Comparison of ENCODE assay signal across 12 cellular contexts in the genomic region with DNA sequence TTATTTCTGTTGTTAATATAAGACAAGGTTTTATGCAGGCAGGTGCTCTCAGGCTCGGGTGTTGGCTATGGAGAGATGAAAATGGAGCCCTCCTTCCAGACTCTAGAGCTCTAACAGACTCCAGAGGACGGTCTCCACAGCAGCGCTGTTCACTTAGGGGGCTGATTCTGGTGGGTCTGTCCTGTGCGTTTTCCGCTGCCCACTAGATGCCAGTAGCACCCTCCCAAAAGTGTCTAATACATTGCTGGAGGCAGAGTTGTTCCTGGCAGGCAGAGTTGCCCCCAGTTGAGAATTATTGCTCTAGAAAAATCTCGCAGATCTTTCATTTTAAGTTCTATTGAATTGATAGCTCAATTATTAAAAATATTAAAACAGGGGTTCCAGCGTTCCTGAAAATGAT.
DNase-seq lines count a peak whose midpoint lies in the region; ATAC-seq and TF ChIP-seq lines count a peak whose summit lies in the region.
"Had no signal": no experiment of that assay in that cellular context is flagged by ENCODE, and none has a peak within 500 bp of the region (broad histone marks: within the 10 kb centered on the region; RNA-seq: fewer than 3 reads in every experiment).

No MANE protein-coding gene starts in this region.

- no peak overlapping the region for H3K4me2 ChIP-seq in mesenchymal stem cell (ENCODE audit: low read length, poor library complexity, severe bottlenecking)

- no peak overlapping the region for H3K27ac ChIP-seq in mesenchymal stem cell (ENCODE audit: low read length, poor library complexity, severe bottlenecking)
- H3K27ac ChIP-seq: epithelial cell of prostate, stomach had no signal

- no peak overlapping the region for H2AFZ ChIP-seq in mesenchymal stem cell (ENCODE audit: low read depth, low read length)

- no peak overlapping the region for H2BK15ac ChIP-seq in mesenchymal stem cell (ENCODE audit: low read depth, poor library complexity, severe bottlenecking)

- TF ChIP-seq CTCF in BJ (IDR thresholded peaks at IDR 0.05; ENCODE audit: insufficient read depth, low read depth, low read length) (0 out of 2 replicates have a peak, but pooled peaks have one; percentile 4), HFF-Myc (IDR thresholded peaks at IDR 0.05; ENCODE audit: low read depth, low read length, missing control alignments) (peak; percentile 23), brain (conservative IDR thresholded peaks at IDR 0.05) (peak; percentile 65 to 75)

- H4K91ac ChIP-seq in mesenchymal stem cell (ENCODE audit: low read length): no peak overlapping the region

- no peak overlapping the region for H3K4me3 Mint-ChIP-seq in brain
- H3K4me3 Mint-ChIP-seq in activated CD4-positive, alpha-beta T cell treated with anti-CD3 and anti-CD28 coated beads, Interleukin-2, amount 10 ng/mL, durations not matched to agents 24 days and 14 days: no peak overlapping the region
- H3K4me3 Mint-ChIP-seq in stimulated activated naive CD8-positive, alpha-beta T cell treated with anti-CD3 and anti-CD28 coated beads, Interleukin-15, amount 100 ng/mL, for 72 hours: no peak overlapping the region
- H3K4me3 Mint-ChIP-seq in activated naive CD4-positive, alpha-beta T cell treated with anti-CD3 and anti-CD28 coated beads for 36 hours: no peak overlapping the region
- H3K4me3 Mint-ChIP-seq: activated naive CD4-positive, alpha-beta T cell treated with anti-CD3 and anti-CD28 coated beads, Interleukin-2, amount 50 U/mL, for 24 hours had no signal

- no peak overlapping the region for H4K8ac ChIP-seq in mesenchymal stem cell (ENCODE audit: low read length)

- no peak overlapping the region for H3K9ac ChIP-seq in mesenchymal stem cell (ENCODE audit: low read length)

- H3K4me1 ChIP-seq in mesenchymal stem cell (ENCODE audit: control insufficient read depth, insufficient read depth, low read depth, low read length): peaks cover 6% of the 10 kb centered on the region
- H3K4me1 ChIP-seq: stomach had no signal

- no peak overlapping the region for H2AK5ac ChIP-seq in mesenchymal stem cell (ENCODE audit: low read length, severe bottlenecking)

- H3K18ac ChIP-seq in mesenchymal stem cell (ENCODE audit: low read depth in 1 of 2, low read length in 2 of 2): no peak overlapping the region

- WGBS in mesenchymal stem cell: 91% methylated on average over 6 of the region's 7 CpGs

- intact Hi-C loops in activated CD4-positive, alpha-beta T cell treated with anti-CD3 and anti-CD28 coated beads, Interleukin-2, amount 10 ng/mL, durations not matched to agents 24 days and 14 days (cut with micrococcal nuclease): no loop called here
- intact Hi-C loops in activated naive CD4-positive, alpha-beta T cell treated with anti-CD3 and anti-CD28 coated beads for 36 hours (cut with micrococcal nuclease): loop anchor here (2.0 kb wide), 1 partner anchor 269 kb away; no protein-coding TSS in a partner anchor

- H3K9me3 ChIP-seq in mesenchymal stem cell (ENCODE audit: control insufficient read depth, low read length): no peaks in the 10 kb centered on the region
- H3K9me3 ChIP-seq: stomach had no signal

- no peaks in the 10 kb centered on the region for H3K79me1 ChIP-seq in mesenchymal stem cell (replicated peaks; ENCODE audit: low read length, poor library complexity, severe bottlenecking)

- no peak overlapping the region for H2BK5ac ChIP-seq in mesenchymal stem cell (ENCODE audit: low read depth, low read length, poor library complexity, severe bottlenecking)

- no peak overlapping the region for H3K4me3 ChIP-seq in BJ (ENCODE audit: low read depth, low read length)
- H3K4me3 ChIP-seq in HFF-Myc (replicated peaks; ENCODE audit: low read depth, low read length): no peak overlapping the region
- H3K4me3 ChIP-seq in mesenchymal stem cell (ENCODE audit: insufficient read depth in 1 of 2, low read depth in 1 of 2, low read length in 2 of 2): no peak overlapping the region
- H3K4me3 ChIP-seq: stomach had no signal

- H3K27me3 Mint-ChIP-seq in brain: no peaks in the 10 kb centered on the region
- no peaks in the 10 kb centered on the region for H3K27me3 Mint-ChIP-seq in activated CD4-positive, alpha-beta T cell treated with anti-CD3 and anti-CD28 coated beads, Interleukin-2, amount 10 ng/mL, durations not matched to agents 24 days and 14 days
- no peaks in the 10 kb centered on the region for H3K27me3 Mint-ChIP-seq in stimulated activated naive CD8-positive, alpha-beta T cell treated with anti-CD3 and anti-CD28 coated beads, Interleukin-15, amount 100 ng/mL, for 72 hours
- no peaks in the 10 kb centered on the region for H3K27me3 Mint-ChIP-seq in activated naive CD4-positive, alpha-beta T cell treated with anti-CD3 and anti-CD28 coated beads for 36 hours (ENCODE audit: low read depth)
- H3K27me3 Mint-ChIP-seq: activated naive CD4-positive, alpha-beta T cell treated with anti-CD3 and anti-CD28 coated beads, Interleukin-2, amount 50 U/mL, for 24 hours had no signal

- H3K27me3 ChIP-seq in BJ (ENCODE audit: control insufficient read depth, insufficient read depth, low read length) (no peaks in the 10 kb centered on the region), mesenchymal stem cell (ENCODE audit: control insufficient read depth in 1 of 2, insufficient read depth in 1 of 2, low read length in 2 of 2) (no peaks in the 10 kb centered on the region)
- H3K27me3 ChIP-seq: stomach had no signal

- peak overlapping the region in 3 of 5 experiments; percentile 2 to 48 (median 12) for H3K27ac Mint-ChIP-seq in brain
- no peak overlapping the region for H3K27ac Mint-ChIP-seq in activated CD4-positive, alpha-beta T cell treated with anti-CD3 and anti-CD28 coated beads, Interleukin-2, amount 10 ng/mL, durations not matched to agents 24 days and 14 days
- no peak overlapping the region for H3K27ac Mint-ChIP-seq in stimulated activated naive CD8-positive, alpha-beta T cell treated with anti-CD3 and anti-CD28 coated beads, Interleukin-15, amount 100 ng/mL, for 72 hours
- H3K27ac Mint-ChIP-seq in activated naive CD4-positive, alpha-beta T cell treated with anti-CD3 and anti-CD28 coated beads for 36 hours: no peak overlapping the region
- H3K27ac Mint-ChIP-seq: activated naive CD4-positive, alpha-beta T cell treated with anti-CD3 and anti-CD28 coated beads, Interleukin-2, amount 50 U/mL, for 24 hours had no signal

- no peaks in the 10 kb centered on the region for H3K4me1 Mint-ChIP-seq in brain
- H3K4me1 Mint-ChIP-seq in activated CD4-positive, alpha-beta T cell treated with anti-CD3 and anti-CD28 coated beads, Interleukin-2, amount 10 ng/mL, durations not matched to agents 24 days and 14 days: peaks cover 8% of the 10 kb centered on the region
- peaks cover 5% of the 10 kb centered on the region for H3K4me1 Mint-ChIP-seq in stimulated activated naive CD8-positive, alpha-beta T cell treated with anti-CD3 and anti-CD28 coated beads, Interleukin-15, amount 100 ng/mL, for 72 hours
- peaks cover 6% of the 10 kb centered on the region for H3K4me1 Mint-ChIP-seq in activated naive CD4-positive, alpha-beta T cell treated with anti-CD3 and anti-CD28 coated beads for 36 hours (ENCODE audit: low read depth)
- H3K4me1 Mint-ChIP-seq: activated naive CD4-positive, alpha-beta T cell treated with anti-CD3 and anti-CD28 coated beads, Interleukin-2, amount 50 U/mL, for 24 hours had no signal

- ATAC-seq in stimulated activated naive CD8-positive, alpha-beta T cell treated with anti-CD3 and anti-CD28 coated beads, Interleukin-15, amount 100 ng/mL, for 72 hours: no peak
- ATAC-seq: left ventricle myocardium superior had no signal

- H2BK120ac ChIP-seq in mesenchymal stem cell (ENCODE audit: low read depth, low read length): no peak overlapping the region

- POLR2A ChIA-PET in BJ (lab: Charles Lee): no interaction called here

- peaks cover 5% of the 10 kb centered on the region for H3K36me3 ChIP-seq in BJ (ENCODE audit: control insufficient read depth, insufficient read depth, low read length)
- peaks cover 17 to 79% of the 10 kb centered on the region in 2 experiments for H3K36me3 ChIP-seq in mesenchymal stem cell (ENCODE audit: control insufficient read depth in 1 of 2, insufficient read depth in 2 of 2, low read depth in 1 of 2, low read length in 2 of 2)

- DNase-seq in BJ (ENCODE audit: low read depth) (no peak), HFF-Myc (ENCODE audit: extremely low read depth, low read depth) (no peak), mesenchymal stem cell (peak; percentile 9), activated gamma-delta T cell (lab: John Stamatoyannopoulos, UW) (no peak)
- no peak for DNase-seq in activated CD4-positive, alpha-beta T cell treated with anti-CD3 and anti-CD28 coated beads, Interleukin-2, amount 10 ng/mL, durations not matched to agents 24 days and 14 days
- no peak for DNase-seq in stimulated activated naive CD8-positive, alpha-beta T cell treated with anti-CD3 and anti-CD28 coated beads, Interleukin-15, amount 100 ng/mL, for 72 hours
- no peak for DNase-seq in activated naive CD4-positive, alpha-beta T cell treated with anti-CD3 and anti-CD28 coated beads for 36 hours
- DNase-seq: left ventricle myocardium superior, stomach had no signal

- H2BK12ac ChIP-seq in mesenchymal stem cell (ENCODE audit: low read length in 2 of 2): no peak overlapping the region

- no peak overlapping the region for H3K4ac ChIP-seq in mesenchymal stem cell (ENCODE audit: low read depth in 1 of 2, low read length in 2 of 2)

- peaks cover 52% of the 10 kb centered on the region for H3K36me3 Mint-ChIP-seq in brain
- peaks cover 37% of the 10 kb centered on the region for H3K36me3 Mint-ChIP-seq in activated CD4-positive, alpha-beta T cell treated with anti-CD3 and anti-CD28 coated beads, Interleukin-2, amount 10 ng/mL, durations not matched to agents 24 days and 14 days (ENCODE audit: low read depth)
- peaks cover 49% of the 10 kb centered on the region for H3K36me3 Mint-ChIP-seq in activated naive CD4-positive, alpha-beta T cell treated with anti-CD3 and anti-CD28 coated beads for 36 hours (ENCODE audit: low read depth)

- no peak overlapping the region for H3K14ac ChIP-seq in mesenchymal stem cell (ENCODE audit: low read length in 2 of 2)

- no peaks in the 10 kb centered on the region for H3K9me3 Mint-ChIP-seq in brain
- H3K9me3 Mint-ChIP-seq in activated CD4-positive, alpha-beta T cell treated with anti-CD3 and anti-CD28 coated beads, Interleukin-2, amount 10 ng/mL, durations not matched to agents 24 days and 14 days: peaks cover 5% of the 10 kb centered on the region
- H3K9me3 Mint-ChIP-seq in stimulated activated naive CD8-positive, alpha-beta T cell treated with anti-CD3 and anti-CD28 coated beads, Interleukin-15, amount 100 ng/mL, for 72 hours: no peaks in the 10 kb centered on the region
- no peaks in the 10 kb centered on the region for H3K9me3 Mint-ChIP-seq in activated naive CD4-positive, alpha-beta T cell treated with anti-CD3 and anti-CD28 coated beads for 36 hours
- H3K9me3 Mint-ChIP-seq: activated naive CD4-positive, alpha-beta T cell treated with anti-CD3 and anti-CD28 coated beads, Interleukin-2, amount 50 U/mL, for 24 hours had no signal

- H3K23ac ChIP-seq in mesenchymal stem cell (ENCODE audit: low read length in 2 of 2): no peak overlapping the region

- CTCF ChIA-PET in BJ (lab: Yijun Ruan, JAX): interaction anchor here (0.7 kb wide), 1 partner anchor 13 kb away, joined by 3 read pairs; no protein-coding TSS in a partner anchor
- CTCF ChIA-PET in activated naive CD4-positive, alpha-beta T cell treated with anti-CD3 and anti-CD28 coated beads for 36 hours (lab: Charles Lee): interaction anchor here (0.9 to 1.4 kb wide), 2 partner anchors 103 to 269 kb away, joined by 3 to 4 read pairs; no protein-coding TSS in a partner anchor

Comparison
In these comparisons a context has a peak if more than half of its experiments do, and no peak if none do; other contexts are left out.
1. CTCF ChIP-seq: peak in every context shown above with its lines; median percentile 70 in brain; 23 in HFF-Myc; 4 in BJ.
2. H3K27ac Mint-ChIP-seq: peak in brain (3 of 5); none in activated CD4-positive, alpha-beta T cell treated with anti-CD3 and anti-CD28 coated beads, Interleukin-2, amount 10 ng/mL, durations not matched to agents 24 days and 14 days (single experiment), stimulated activated naive CD8-positive, alpha-beta T cell treated with anti-CD3 and anti-CD28 coated beads, Interleukin-15, amount 100 ng/mL, for 72 hours (0 of 2) and activated naive CD4-positive, alpha-beta T cell treated with anti-CD3 and anti-CD28 coated beads for 36 hours (single experiment).